Comparison of ENCODE assay signal across 8 cellular contexts in the genomic region with DNA sequence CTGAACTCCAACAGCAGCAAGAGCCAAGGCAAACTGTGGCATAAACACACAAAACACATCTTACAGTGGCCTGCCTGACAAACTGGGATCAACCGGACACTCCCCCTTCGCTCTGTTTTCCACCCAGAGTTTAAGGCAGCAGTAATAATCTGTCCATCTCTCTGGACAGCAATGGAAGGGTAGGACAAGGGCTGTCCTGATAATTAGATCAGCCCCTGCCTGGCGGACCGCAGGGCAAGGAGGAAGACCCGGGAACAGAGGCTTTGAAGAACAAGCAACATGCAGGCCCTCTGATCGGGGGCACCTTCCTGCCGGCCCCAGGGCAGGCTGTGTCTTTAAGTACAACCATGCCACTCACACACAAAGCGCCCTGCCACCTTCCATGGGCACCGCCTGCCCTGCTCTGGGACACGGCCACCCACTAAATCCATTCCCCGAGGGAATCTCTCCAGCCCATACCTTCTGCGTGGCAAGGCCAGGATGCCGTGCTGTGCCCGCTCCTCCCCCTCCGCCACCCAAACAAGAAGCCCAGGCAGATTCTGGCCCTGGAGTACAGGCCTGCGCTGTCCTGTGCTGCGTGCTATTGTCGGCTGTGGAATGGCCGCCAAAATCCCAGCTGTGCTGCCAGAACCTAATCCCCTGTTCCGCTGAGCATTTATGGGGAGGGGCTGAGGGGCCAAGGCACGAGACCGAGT. TPM values are rescaled to one million over a fixed set of nuclear protein-coding genes. Genes with fewer than 3 reads are reported as not detected.
A peak's percentile ranks its signal among the peaks of the same experiment; 100 is the strongest.
DNase-seq lines count a peak whose midpoint lies in the region; ATAC-seq lines count a peak whose summit lies in the region.

No MANE protein-coding gene starts in this region.

- peaks cover 5% of the 10 kb centered on the region for H3K36me3 Mint-ChIP-seq in stimulated activated memory B cell treated with anti-CD40 and anti-IgM and Interleukin-4, amounts not matched to agents 10 μg/mL and 1 μg/mL and 100 μg/mL, for 72 hours

- peaks cover 37% of the 10 kb centered on the region for H3K4me1 Mint-ChIP-seq in stimulated activated memory B cell treated with anti-CD40 and anti-IgM and Interleukin-4, amounts not matched to agents 10 μg/mL and 1 μg/mL and 100 μg/mL, for 72 hours

- peak overlapping the region; percentile 55 for H3K4me3 ChIP-seq in mesodermal cell (ENCODE audit: extremely low read depth, insufficient read depth, low read length, poor library complexity, severe bottlenecking)

- no peaks in the 10 kb centered on the region for H3K9me3 ChIP-seq in mesodermal cell (ENCODE audit: control insufficient read depth, low read length)

- peak; percentile 61 for ATAC-seq in stimulated activated memory B cell treated with anti-CD40 and anti-IgM and Interleukin-4, amounts not matched to agents 10 μg/mL and 1 μg/mL and 100 μg/mL, for 72 hours
- no peak for ATAC-seq in HG02884 (IDR thresholded peaks at IDR 0.05; ENCODE audit: unreplicated experiment)

- H3K4me1 ChIP-seq in mesodermal cell (ENCODE audit: control insufficient read depth, insufficient read depth, low read length, poor library complexity, severe bottlenecking), result peaks cover 26% of the 10 kb centered on the region

- no peak overlapping the region for H3K27ac Mint-ChIP-seq in stimulated activated memory B cell treated with anti-CD40 and anti-IgM and Interleukin-4, amounts not matched to agents 10 μg/mL and 1 μg/mL and 100 μg/mL, for 72 hours

- DNase-seq in AG08396 (ENCODE audit: low spot score) (peak; percentile 75), GOT3 (lab: John Stamatoyannopoulos, UW) (peak; percentile 37), NCI-H524 treated with DMSO at 0.1 percent for 48 hours (lab: John Stamatoyannopoulos, UW) (peak; percentile 55), epithelial cell of prostate (ENCODE audit: low read depth, low spot score) (no peak)
- peak; percentile 25 for DNase-seq in activated CD8-positive, alpha-beta memory T cell treated with anti-CD3 and anti-CD28 coated beads, Interleukin-2, amount 50 U/mL, for 4 hours

- peaks cover 35% of the 10 kb centered on the region for H3K36me3 ChIP-seq in mesodermal cell (ENCODE audit: control insufficient read depth, insufficient read depth, low read length)

- no peaks in the 10 kb centered on the region for H3K9me3 Mint-ChIP-seq in stimulated activated memory B cell treated with anti-CD40 and anti-IgM and Interleukin-4, amounts not matched to agents 10 μg/mL and 1 μg/mL and 100 μg/mL, for 72 hours

- H3K27me3 Mint-ChIP-seq in stimulated activated memory B cell treated with anti-CD40 and anti-IgM and Interleukin-4, amounts not matched to agents 10 μg/mL and 1 μg/mL and 100 μg/mL, for 72 hours, result no peaks in the 10 kb centered on the region

- WGBS in mesodermal cell (ENCODE audit: insufficient coverage in 2 of 2), 2 experiments, result 11 to 18% methylated on average over 15 to 22 of the region's 22 CpGs

- peak overlapping the region; percentile 89 for H3K27ac ChIP-seq in epithelial cell of prostate
- H3K27ac ChIP-seq in mesodermal cell (ENCODE audit: low read depth, low read length, severe bottlenecking), result peak overlapping the region; percentile 96

- H3K4me3 Mint-ChIP-seq in stimulated activated memory B cell treated with anti-CD40 and anti-IgM and Interleukin-4, amounts not matched to agents 10 μg/mL and 1 μg/mL and 100 μg/mL, for 72 hours, result no peak overlapping the region

RNA-seq across cellular contexts. Expression of a gene that starts 38.8 kb away (rescaled TPM):
- 146 TPM for polyA plus RNA-seq in mesodermal cell (2013, experiment 1 of 2)
- polyA plus RNA-seq in mesodermal cell (2013, experiment 2 of 2), result 135 TPM

RNA-seq across cellular contexts. Expression of a gene that starts 39.1 kb away (rescaled TPM):
- 5.4 TPM for polyA plus RNA-seq in mesodermal cell (2013, experiment 1 of 2)
- 4.9 TPM for polyA plus RNA-seq in mesodermal cell (2013, experiment 2 of 2)

RNA-seq across cellular contexts. Expression of a gene that starts 42.8 kb away (rescaled TPM):
- polyA plus RNA-seq in mesodermal cell (2013, experiment 1 of 2), result 7.6 TPM
- 6.1 TPM for polyA plus RNA-seq in mesodermal cell (2013, experiment 2 of 2)
